8 cellular contexts compared by ENCODE assay signal in genomic region chrX:52934704-52935468, GRCh38.
DNase-seq lines count a peak whose midpoint lies in the region; ATAC-seq and TF ChIP-seq lines count a peak whose summit lies in the region.

No MANE protein-coding gene starts in this region.

- TF ChIP-seq CTCF in AG10803 (conservative IDR thresholded peaks at IDR 0.05; ENCODE audit: low read length) (peak; percentile 67), WI38 (IDR thresholded peaks at IDR 0.05; ENCODE audit: low read depth, low read length) (peak; percentile 76), cardiac fibroblast (IDR thresholded peaks at IDR 0.05; ENCODE audit: low read depth, low read length) (peak; percentile 67)

- DNase-seq in AG10803 (ENCODE audit: low read depth) (peak; percentile 94), NCI-H2227 (lab: John Stamatoyannopoulos, UW; ENCODE audit: unreplicated experiment) (peak; percentile 98), cardiac fibroblast (ENCODE audit: low read depth in 2 of 2) (peak; percentile 94 to 97), inferior parietal cortex (ENCODE audit: extremely low spot score) (peak; percentile 87)
- peak; percentile 76 to 83 for DNase-seq in stimulated activated CD4-positive, alpha-beta T cell treated with anti-CD3 and anti-CD28 coated beads, Interleukin-12 subunit alpha, Interleukin-12 subunit beta, amount 100 ng/mL, for 24 hours (ENCODE audit: low read depth in 2 of 2)

- H3K4me3 ChIP-seq in AG10803 (ENCODE audit: low read length): peak overlapping the region; percentile 76
- H3K4me3 ChIP-seq in WI38 (ENCODE audit: low read depth, low read length): peak overlapping the region; percentile 73
- H3K4me3 ChIP-seq in cardiac fibroblast (replicated peaks in 1 of 2; ENCODE audit: low read depth in 2 of 2, low read length in 2 of 2): peak overlapping the region; percentile 63 to 70

- in situ Hi-C loops in GM18951 (cut with MboI; ENCODE audit: low sequenced_read_pairs, unreplicated experiment): no loop called here

- peak; percentile 76 for TF ChIP-seq POLR2A in GM18951 (IDR thresholded peaks at IDR 0.05; ENCODE audit: extremely low read depth, insufficient read depth, insufficient read length)

- ATAC-seq in HG03175 (IDR thresholded peaks at IDR 0.05; ENCODE audit: unreplicated experiment): peak; percentile 93

Comparison
In these comparisons a context has a peak if more than half of its experiments do, and no peak if none do; other contexts are left out.
1. Peak in every context shown above with its lines: DNase-seq, ATAC-seq and H3K4me3 ChIP-seq.